In genomic region chr17:42339221-42339620, GRCh38 we compare ENCODE assay signal across 2 cellular contexts.
TF ChIP-seq lines count a peak whose summit lies in the region.

No MANE protein-coding gene starts in this region.

TF ChIP-seq in HepG2, 621 proteins besides CTCF, POLR2A, EP300 and RAD21:
- TF ChIP-seq, protein P1, sequence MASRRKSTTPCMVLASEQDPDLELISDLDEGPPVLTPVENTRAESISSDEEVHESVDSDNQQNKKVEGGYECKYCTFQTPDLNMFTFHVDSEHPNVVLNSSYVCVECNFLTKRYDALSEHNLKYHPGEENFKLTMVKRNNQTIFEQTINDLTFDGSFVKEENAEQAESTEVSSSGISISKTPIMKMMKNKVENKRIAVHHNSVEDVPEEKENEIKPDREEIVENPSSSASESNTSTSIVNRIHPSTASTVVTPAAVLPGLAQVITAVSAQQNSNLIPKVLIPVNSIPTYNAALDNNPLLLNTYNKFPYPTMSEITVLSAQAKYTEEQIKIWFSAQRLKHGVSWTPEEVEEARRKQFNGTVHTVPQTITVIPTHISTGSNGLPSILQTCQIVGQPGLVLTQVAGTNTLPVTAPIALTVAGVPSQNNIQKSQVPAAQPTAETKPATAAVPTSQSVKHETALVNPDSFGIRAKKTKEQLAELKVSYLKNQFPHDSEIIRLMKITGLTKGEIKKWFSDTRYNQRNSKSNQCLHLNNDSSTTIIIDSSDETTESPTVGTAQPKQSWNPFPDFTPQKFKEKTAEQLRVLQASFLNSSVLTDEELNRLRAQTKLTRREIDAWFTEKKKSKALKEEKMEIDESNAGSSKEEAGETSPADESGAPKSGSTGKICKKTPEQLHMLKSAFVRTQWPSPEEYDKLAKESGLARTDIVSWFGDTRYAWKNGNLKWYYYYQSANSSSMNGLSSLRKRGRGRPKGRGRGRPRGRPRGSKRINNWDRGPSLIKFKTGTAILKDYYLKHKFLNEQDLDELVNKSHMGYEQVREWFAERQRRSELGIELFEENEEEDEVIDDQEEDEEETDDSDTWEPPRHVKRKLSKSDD (CRISPR knock-in tag; IDR thresholded peaks at IDR 0.05; ENCODE audit: low read depth), result no peak
- TF ChIP-seq ZNF660 (CRISPR knock-in tag; IDR thresholded peaks at IDR 0.05; ENCODE audit: borderline replicate concordance, low read depth), result no peak
- no peak for TF ChIP-seq HNRNPK (IDR thresholded peaks at IDR 0.05; ENCODE audit: low read depth, low read length, poor library complexity, severe bottlenecking)

TF ChIP-seq in SK-N-SH, 30 proteins besides CTCF, POLR2A, EP300 and RAD21:
- TF ChIP-seq REST (IDR thresholded peaks at IDR 0.05; ENCODE audit: low read depth, low read length), result no peak
- no peak for TF ChIP-seq TAF1 (IDR thresholded peaks at IDR 0.05; ENCODE audit: borderline replicate concordance, low read depth, low read length)
- TF ChIP-seq CHD2 (IDR thresholded peaks at IDR 0.05; ENCODE audit: low read length, partially characterized antibody), result no peak
- no peak for TF ChIP-seq ELF1 (IDR thresholded peaks at IDR 0.05)
- no peak for TF ChIP-seq NRF1 (IDR thresholded peaks at IDR 0.05; ENCODE audit: low read depth, low read length)
- TF ChIP-seq USF2 (IDR thresholded peaks at IDR 0.05; ENCODE audit: borderline replicate concordance, low read depth, low read length), result no peak
